20 cellular contexts compared by ENCODE assay signal in genomic region chrX:8306296-8306975, GRCh38.
"Had no signal": no experiment of that assay in that cellular context is flagged by ENCODE, and none has a peak within 500 bp of the region (broad histone marks: within the 10 kb centered on the region; RNA-seq: fewer than 3 reads in every experiment).

No MANE protein-coding gene starts in this region.

- H3K4me3 ChIP-seq: breast epithelium had no signal

- DNase-seq: activated CD4-positive, alpha-beta T cell treated with anti-CD3 and anti-CD28 coated beads for 1 hour; activated CD4-positive, alpha-beta T cell treated with anti-CD3 and anti-CD28 coated beads, Interleukin-2, amount 10 ng/mL, durations not matched to agents 24 days and 14 days; activated CD4-positive, alpha-beta T cell treated with anti-CD3 and anti-CD28 coated beads, Interleukin-2, amount 50 U/mL, for 48 hours; activated CD8-positive, alpha-beta memory T cell treated with anti-CD3 and anti-CD28 coated beads for 24 hours; activated effector memory CD4-positive, alpha-beta T cell treated with anti-CD3 and anti-CD28 coated beads, Interleukin-2, amount 50 U/mL, for 16 hours; activated naive CD4-positive, alpha-beta T cell treated with Interleukin-2 at 50 U/mL for 16 hours; activated naive CD8-positive, alpha-beta T cell treated with anti-CD3 and anti-CD28 coated beads, Interleukin-2, amount 50 U/mL, for 24 hours; activated T-cell treated with anti-CD3 and anti-CD28 coated beads, Interleukin-2, amount 50 U/mL, for 4 hours; amniotic stem cell; MM.1S; NCI-H1105; NCI-H1436; NCI-H1694 treated with DMSO at 0.1 percent for 48 hours; NCI-H2029 treated with DMSO at 0.1 percent for 48 hours; NCI-H524; PC-3; SHP77 treated with DMSO at 0.1 percent for 48 hours had no signal

- H3K27me3 ChIP-seq: breast epithelium had no signal

- H3K4me1 ChIP-seq: breast epithelium had no signal

- H3K36me3 ChIP-seq: breast epithelium had no signal

- H3K9me3 ChIP-seq: breast epithelium had no signal

- ATAC-seq: activated naive CD4-positive, alpha-beta T cell treated with anti-CD3 and anti-CD28 coated beads, Interleukin-2, amount 50 U/mL, for 72 hours; activated naive CD8-positive, alpha-beta T cell treated with anti-CD3 and anti-CD28 coated beads, Interleukin-2, amount 50 U/mL, for 24 hours; activated T-cell treated with anti-CD3 and anti-CD28 coated beads, Interleukin-2, amount 50 U/mL, for 4 hours; PC-3; WTC11 had no signal

- H3K27ac ChIP-seq: breast epithelium had no signal
